In the genomic region with DNA sequence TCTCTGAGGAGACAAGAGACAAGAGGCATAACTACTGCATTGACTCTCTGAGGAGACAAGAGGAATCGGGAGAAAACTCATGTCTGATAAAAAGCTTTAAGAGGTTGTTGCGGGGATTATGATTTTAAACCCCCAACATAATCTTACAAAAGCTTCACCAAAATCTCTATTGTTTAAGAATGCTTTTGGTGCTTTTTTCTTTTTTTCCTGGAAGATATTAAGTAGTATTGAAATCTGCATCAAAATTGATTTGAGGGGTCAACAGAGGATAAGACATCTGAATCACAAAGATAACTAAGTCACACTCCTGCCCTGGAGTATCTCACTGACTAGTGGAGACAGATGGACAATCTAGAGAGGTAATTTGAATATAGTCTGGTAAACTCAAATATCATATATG, we compare ENCODE assay signal across 24 cellular contexts.
"Had no signal": no experiment of that assay in that cellular context is flagged by ENCODE, and none has a peak within 500 bp of the region (broad histone marks: within the 10 kb centered on the region; RNA-seq: fewer than 3 reads in every experiment).

No MANE protein-coding gene starts in this region.

- H3K4me1 ChIP-seq: left ventricle myocardium inferior, right atrium auricular region, right lobe of liver, tibial nerve, uterus had no signal

- H2AFZ ChIP-seq: hepatocyte, neural progenitor cell had no signal

- H3K9ac ChIP-seq: neural progenitor cell had no signal

- H3K27ac ChIP-seq: hepatocyte, left ventricle myocardium inferior, neural progenitor cell, neutrophil, ovary, right atrium auricular region, right lobe of liver, tibial nerve, uterus had no signal

- DNase-seq: islet precursor cell; left ventricle myocardium inferior; mesendoderm; naive thymus-derived CD4-positive, alpha-beta T cell; nephron progenitor cell; occipital lobe; ovary; right lobe of liver; stimulated activated CD4-positive, alpha-beta T cell treated with anti-CD3 and anti-CD28 coated beads, Interleukin-1b, Interleukin-23, amount 100 ng/mL, for 48 hours; stimulated activated CD4-positive, alpha-beta T cell treated with anti-CD3 and anti-CD28 coated beads, Interleukin-2, amount 100 ng/mL, for 48 hours; stimulated activated CD4-positive, alpha-beta T cell treated with anti-CD3 and anti-CD28 coated beads, Interleukin-4, amount 100 ng/mL, for 4 hours; stimulated activated CD8-positive, alpha-beta memory T cell treated with anti-CD3 and anti-CD28 coated beads, Interleukin-4, amount 100 ng/mL, for 48 hours; stimulated activated naive CD4-positive, alpha-beta T cell treated with Interleukin-2 at 50 U/mL for 16 hours; stimulated activated naive CD8-positive, alpha-beta T cell treated with anti-CD3 and anti-CD28 coated beads, Interleukin-15, amount 100 ng/mL, for 72 hours; substantia nigra; uterus had no signal

- H3K36me3 ChIP-seq: left ventricle myocardium inferior, neural progenitor cell, neutrophil, ovary, right atrium auricular region, right lobe of liver, tibial nerve, uterus had no signal

- H3K9me3 ChIP-seq: neutrophil, ovary, right atrium auricular region, right lobe of liver, tibial nerve, uterus had no signal

- H3K27me3 ChIP-seq: hepatocyte, neural progenitor cell, neutrophil, ovary, right atrium auricular region, right lobe of liver, tibial nerve, uterus had no signal

- H3K4me3 ChIP-seq: hepatocyte, left ventricle myocardium inferior, lung, neural progenitor cell, ovary, right atrium auricular region, right lobe of liver, smooth muscle cell, tibial nerve, uterus had no signal

- H3K79me2 ChIP-seq: hepatocyte had no signal

- ATAC-seq: naive thymus-derived CD4-positive, alpha-beta T cell; right lobe of liver; stimulated activated memory B cell treated with anti-CD40 and anti-IgM and Interleukin-4, amounts not matched to agents 10 μg/mL and 1 μg/mL and 100 μg/mL, for 72 hours; stimulated activated naive CD8-positive, alpha-beta T cell treated with anti-CD3 and anti-CD28 coated beads, Interleukin-15, amount 100 ng/mL, for 72 hours had no signal

- H3K4me2 ChIP-seq: hepatocyte, neural progenitor cell, smooth muscle cell had no signal
